Comparison of ENCODE assay signal across 19 cellular contexts in the genomic region with DNA sequence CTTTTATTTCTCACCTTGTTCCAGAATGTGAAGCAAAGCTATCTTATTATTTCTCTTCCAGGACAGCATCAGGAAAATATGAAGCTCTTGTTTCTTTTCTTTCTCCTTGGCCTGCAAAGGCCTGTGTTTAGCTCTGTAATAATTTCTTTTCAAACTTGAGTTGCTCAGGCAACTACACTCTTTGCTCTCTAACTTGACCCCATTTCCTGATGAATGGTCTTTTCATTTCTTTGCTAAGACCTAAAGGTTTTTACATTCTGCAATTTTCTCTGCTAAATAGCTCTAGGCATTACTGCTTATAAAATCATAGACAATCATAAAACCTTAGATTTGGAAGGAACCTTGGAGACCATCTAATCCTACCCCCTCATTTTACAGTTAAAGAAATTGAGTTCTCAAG. TPM values are rescaled to one million over a fixed set of nuclear protein-coding genes. Genes with fewer than 3 reads are reported as not detected.
DNase-seq lines count a peak whose midpoint lies in the region; FAIRE-seq and TF ChIP-seq lines count a peak whose summit lies in the region.
"Had no signal": no experiment of that assay in that cellular context is flagged by ENCODE, and none has a peak within 500 bp of the region (broad histone marks: within the 10 kb centered on the region; RNA-seq: fewer than 3 reads in every experiment).

No MANE protein-coding gene starts in this region.

- no peak for FAIRE-seq in H54 (lab: Jason Lieb, UNC)
- FAIRE-seq: HepG2 had no signal

- no peak overlapping the region for H3K4me3 ChIP-seq in choroid plexus epithelial cell (ENCODE audit: low read depth, low read length)
- H3K4me3 ChIP-seq in neural progenitor cell = no peak overlapping the region
- no peak overlapping the region for H3K4me3 ChIP-seq in OCI-LY7 (ENCODE audit: low read depth, low read length, poor library complexity, severe bottlenecking)

- no peak for TF ChIP-seq POLR2A in H54 (IDR thresholded peaks at IDR 0.05; ENCODE audit: low read depth, low read length)

- CTCF ChIA-PET in OCI-LY7 (lab: Charles Lee; ENCODE audit: unreplicated experiment) = no interaction called here

- H4K20me1 ChIP-seq in neural progenitor cell (ENCODE audit: low read depth) = no peaks in the 10 kb centered on the region
- H4K20me1 ChIP-seq in OCI-LY7 (ENCODE audit: insufficient read depth, low read length) = no peaks in the 10 kb centered on the region

- peaks cover 2% of the 10 kb centered on the region for H3K27me3 Mint-ChIP-seq in neural progenitor cell (ENCODE audit: insufficient read depth, low read depth)

- H3K79me2 ChIP-seq in neural progenitor cell (ENCODE audit: low read depth) (no peaks in the 10 kb centered on the region), OCI-LY7 (ENCODE audit: insufficient read depth, low read depth, low read length) (no peaks in the 10 kb centered on the region)

- peak overlapping the region; percentile 83 for H3K27ac Mint-ChIP-seq in neural progenitor cell

- peaks cover 3% of the 10 kb centered on the region for H3F3A ChIP-seq in neural progenitor cell (ENCODE audit: low read depth)

- H3K9me2 ChIP-seq in OCI-LY7 (ENCODE audit: insufficient read depth, low read length) = no peaks in the 10 kb centered on the region

- no peaks in the 10 kb centered on the region for H3K36me3 ChIP-seq in neural progenitor cell
- H3K36me3 ChIP-seq in OCI-LY7 (ENCODE audit: insufficient read depth, low read length) = no peaks in the 10 kb centered on the region

- H3K4me1 ChIP-seq in neural progenitor cell (no peaks in the 10 kb centered on the region), OCI-LY7 (ENCODE audit: insufficient read depth, low read length, poor library complexity, severe bottlenecking) (no peaks in the 10 kb centered on the region)

- no peaks in the 10 kb centered on the region for H3K9me3 ChIP-seq in neural progenitor cell (ENCODE audit: low read depth)
- H3K9me3 ChIP-seq in OCI-LY7 (ENCODE audit: low read length) = no peaks in the 10 kb centered on the region

- DNase-seq in Ammon's horn (ENCODE audit: low spot score) = peak; percentile 23
- DNase-seq in choroid plexus epithelial cell (ENCODE audit: low read depth) = peak; percentile 47
- DNase-seq in iris pigment epithelial cell (ENCODE audit: low read depth) = peak; percentile 24
- DNase-seq in neural progenitor cell (ENCODE audit: low spot score) = no peak
- no peak for DNase-seq in DMS 273 treated with DMSO at 0.1 percent for 48 hours (lab: John Stamatoyannopoulos, UW)
- no peak for DNase-seq in OCI-LY7 (ENCODE audit: low spot score)
- no peak for DNase-seq in H54 (ENCODE audit: insufficient read length, low spot score)
- DNase-seq in NCI-H2196 treated with DMSO at 0.1 percent for 48 hours (lab: John Stamatoyannopoulos, UW; ENCODE audit: unreplicated experiment) = no peak
- DNase-seq: DMS79 treated with DMSO at 0.1 percent for 48 hours, GOT3, KBM-7, NCI-H1694 treated with DMSO at 0.1 percent for 48 hours, NCI-H2107, NCI-H345, NCI-H524 treated with DMSO at 0.1 percent for 48 hours, PC-3, SIG-M5 had no signal

- POLR2A ChIA-PET in OCI-LY7 (lab: Charles Lee) = no interaction called here

- H3K27ac ChIP-seq in neural progenitor cell (no peak overlapping the region), OCI-LY7 (ENCODE audit: low read depth, low read length, poor library complexity, severe bottlenecking) (no peak overlapping the region)
- H3K27ac ChIP-seq: RWPE1 had no signal

- H3K9me3 Mint-ChIP-seq in neural progenitor cell = no peaks in the 10 kb centered on the region

- H2AFZ ChIP-seq in neural progenitor cell (replicated peaks) (no peak overlapping the region), OCI-LY7 (ENCODE audit: low read length) (no peak overlapping the region)

- intact Hi-C loops in OCI-LY7 (cut with micrococcal nuclease; ENCODE audit: unreplicated experiment) = no loop called here

- H3K4me2 ChIP-seq in neural progenitor cell = no peak overlapping the region
- H3K4me2 ChIP-seq in OCI-LY7 (ENCODE audit: low read length) = no peak overlapping the region

- no TSS peak for BruUV-seq in OCI-LY7 (replicated peaks; lab: Mats Ljungman, UMichigan)

- no peaks in the 10 kb centered on the region for H3K27me3 ChIP-seq in neural progenitor cell

- H3K4me3 Mint-ChIP-seq in neural progenitor cell = peak overlapping the region; percentile 30

- no peak overlapping the region for H3K9ac ChIP-seq in neural progenitor cell

- peaks cover 21% of the 10 kb centered on the region for H3K4me1 Mint-ChIP-seq in neural progenitor cell

- H3K36me3 Mint-ChIP-seq in neural progenitor cell = no peaks in the 10 kb centered on the region

- TF ChIP-seq CTCF in choroid plexus epithelial cell (conservative IDR thresholded peaks at IDR 0.05; ENCODE audit: low read depth, low read length) (no peak), neural progenitor cell (IDR thresholded peaks at IDR 0.05) (no peak), OCI-LY7 (conservative IDR thresholded peaks at IDR 0.05; ENCODE audit: low read length) (no peak)

RNA-seq across cellular contexts. Expression of a gene that starts 26.2 kb away (rescaled TPM):
- total RNA-seq in neural progenitor cell (ENCODE audit: low replicate concordance) (34.0 and 56.1 TPM in 2 replicates), OCI-LY7 (2022) (29.8 and 30.0 TPM in 2 replicates)
- total RNA-seq in OCI-LY7 (2014; rRNA removed; shearing (Covaris generic)) = 12.8 and 15.5 TPM in 2 replicates

RNA-seq across cellular contexts. Expression of a gene that starts 44.7 kb away (rescaled TPM):
- total RNA-seq in neural progenitor cell (ENCODE audit: low replicate concordance) (38.4 and 54.3 TPM in 2 replicates), OCI-LY7 (2022) (34.8 and 36.4 TPM in 2 replicates)
- total RNA-seq in OCI-LY7 (2014; rRNA removed; shearing (Covaris generic)) = 18.5 and 20.3 TPM in 2 replicates

Comparison
In these comparisons a context has a peak if more than half of its experiments do, and no peak if none do; other contexts are left out.
1. DNase-seq: peak in Ammon's horn (single experiment), choroid plexus epithelial cell (single experiment) and iris pigment epithelial cell (single experiment); none in neural progenitor cell (single experiment), DMS 273 treated with DMSO at 0.1 percent for 48 hours (single experiment), OCI-LY7 (single experiment), H54 (single experiment) and NCI-H2196 treated with DMSO at 0.1 percent for 48 hours (single experiment).